In genomic region chr1:26790551-26790953, GRCh38 we compare ENCODE assay signal across 1 cellular context.
TF ChIP-seq lines count a peak whose summit lies in the region.

No MANE protein-coding gene starts in this region.

TF ChIP-seq in GM12878, 131 proteins besides CTCF, POLR2A, EP300 and RAD21 (continued from another document):
- TF ChIP-seq ZBTB4 (CRISPR knock-in tag; IDR thresholded peaks at IDR 0.05) (no peak), DPF2 (IDR thresholded peaks at IDR 0.05) (no peak), RUNX3 (IDR thresholded peaks at IDR 0.05; ENCODE audit: low read length) (peak; percentile 28), SKIL (IDR thresholded peaks at IDR 0.05; ENCODE audit: low read depth, poor library complexity, severe bottlenecking) (no peak), GABPA (IDR thresholded peaks at IDR 0.05; ENCODE audit: low read depth) (no peak), JUNB (IDR thresholded peaks at IDR 0.05) (peak; percentile 43), SREBF2 (IDR thresholded peaks at IDR 0.05; ENCODE audit: low read length) (no peak), ATF3 (IDR thresholded peaks at IDR 0.05; ENCODE audit: borderline replicate concordance, extremely low read depth, low read depth, low read length) (no peak)
